ENCODE assay signal across 1 cellular context in the genomic region with DNA sequence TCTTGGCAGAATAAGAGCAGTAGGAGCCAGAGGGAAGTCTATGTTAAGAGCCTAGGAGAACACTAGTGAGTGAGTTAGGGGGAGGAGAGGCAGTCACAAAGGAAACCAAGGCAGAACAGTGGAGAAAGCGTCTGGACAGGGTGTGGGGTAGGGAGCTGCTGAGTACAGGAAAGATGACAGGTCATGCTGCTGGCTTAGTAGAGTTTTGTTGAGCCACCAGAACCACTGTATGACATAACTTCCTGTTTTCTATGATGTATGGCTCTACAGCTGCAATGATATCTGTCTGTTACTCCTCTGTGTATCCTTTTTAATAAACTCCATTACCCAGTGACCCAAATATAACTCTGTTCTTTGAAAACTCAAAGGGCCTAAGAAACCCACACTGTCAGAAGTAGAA.
TF ChIP-seq lines count a peak whose summit lies in the region.

No MANE protein-coding gene starts in this region.

TF ChIP-seq in HepG2, 621 proteins besides CTCF, POLR2A, EP300 and RAD21 (continued from another document):
- TF ChIP-seq, protein P1, sequence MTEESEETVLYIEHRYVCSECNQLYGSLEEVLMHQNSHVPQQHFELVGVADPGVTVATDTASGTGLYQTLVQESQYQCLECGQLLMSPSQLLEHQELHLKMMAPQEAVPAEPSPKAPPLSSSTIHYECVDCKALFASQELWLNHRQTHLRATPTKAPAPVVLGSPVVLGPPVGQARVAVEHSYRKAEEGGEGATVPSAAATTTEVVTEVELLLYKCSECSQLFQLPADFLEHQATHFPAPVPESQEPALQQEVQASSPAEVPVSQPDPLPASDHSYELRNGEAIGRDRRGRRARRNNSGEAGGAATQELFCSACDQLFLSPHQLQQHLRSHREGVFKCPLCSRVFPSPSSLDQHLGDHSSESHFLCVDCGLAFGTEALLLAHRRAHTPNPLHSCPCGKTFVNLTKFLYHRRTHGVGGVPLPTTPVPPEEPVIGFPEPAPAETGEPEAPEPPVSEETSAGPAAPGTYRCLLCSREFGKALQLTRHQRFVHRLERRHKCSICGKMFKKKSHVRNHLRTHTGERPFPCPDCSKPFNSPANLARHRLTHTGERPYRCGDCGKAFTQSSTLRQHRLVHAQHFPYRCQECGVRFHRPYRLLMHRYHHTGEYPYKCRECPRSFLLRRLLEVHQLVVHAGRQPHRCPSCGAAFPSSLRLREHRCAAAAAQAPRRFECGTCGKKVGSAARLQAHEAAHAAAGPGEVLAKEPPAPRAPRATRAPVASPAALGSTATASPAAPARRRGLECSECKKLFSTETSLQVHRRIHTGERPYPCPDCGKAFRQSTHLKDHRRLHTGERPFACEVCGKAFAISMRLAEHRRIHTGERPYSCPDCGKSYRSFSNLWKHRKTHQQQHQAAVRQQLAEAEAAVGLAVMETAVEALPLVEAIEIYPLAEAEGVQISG (CRISPR knock-in tag; IDR thresholded peaks at IDR 0.05), result no peak
- no peak for TF ChIP-seq ZNF260 (CRISPR knock-in tag; IDR thresholded peaks at IDR 0.05; ENCODE audit: borderline replicate concordance, low read depth)
- no peak for TF ChIP-seq HES4 (CRISPR knock-in tag; IDR thresholded peaks at IDR 0.05; ENCODE audit: borderline replicate concordance)
- no peak for TF ChIP-seq ZNF772 (CRISPR knock-in tag; IDR thresholded peaks at IDR 0.05)
- TF ChIP-seq, protein P2, sequence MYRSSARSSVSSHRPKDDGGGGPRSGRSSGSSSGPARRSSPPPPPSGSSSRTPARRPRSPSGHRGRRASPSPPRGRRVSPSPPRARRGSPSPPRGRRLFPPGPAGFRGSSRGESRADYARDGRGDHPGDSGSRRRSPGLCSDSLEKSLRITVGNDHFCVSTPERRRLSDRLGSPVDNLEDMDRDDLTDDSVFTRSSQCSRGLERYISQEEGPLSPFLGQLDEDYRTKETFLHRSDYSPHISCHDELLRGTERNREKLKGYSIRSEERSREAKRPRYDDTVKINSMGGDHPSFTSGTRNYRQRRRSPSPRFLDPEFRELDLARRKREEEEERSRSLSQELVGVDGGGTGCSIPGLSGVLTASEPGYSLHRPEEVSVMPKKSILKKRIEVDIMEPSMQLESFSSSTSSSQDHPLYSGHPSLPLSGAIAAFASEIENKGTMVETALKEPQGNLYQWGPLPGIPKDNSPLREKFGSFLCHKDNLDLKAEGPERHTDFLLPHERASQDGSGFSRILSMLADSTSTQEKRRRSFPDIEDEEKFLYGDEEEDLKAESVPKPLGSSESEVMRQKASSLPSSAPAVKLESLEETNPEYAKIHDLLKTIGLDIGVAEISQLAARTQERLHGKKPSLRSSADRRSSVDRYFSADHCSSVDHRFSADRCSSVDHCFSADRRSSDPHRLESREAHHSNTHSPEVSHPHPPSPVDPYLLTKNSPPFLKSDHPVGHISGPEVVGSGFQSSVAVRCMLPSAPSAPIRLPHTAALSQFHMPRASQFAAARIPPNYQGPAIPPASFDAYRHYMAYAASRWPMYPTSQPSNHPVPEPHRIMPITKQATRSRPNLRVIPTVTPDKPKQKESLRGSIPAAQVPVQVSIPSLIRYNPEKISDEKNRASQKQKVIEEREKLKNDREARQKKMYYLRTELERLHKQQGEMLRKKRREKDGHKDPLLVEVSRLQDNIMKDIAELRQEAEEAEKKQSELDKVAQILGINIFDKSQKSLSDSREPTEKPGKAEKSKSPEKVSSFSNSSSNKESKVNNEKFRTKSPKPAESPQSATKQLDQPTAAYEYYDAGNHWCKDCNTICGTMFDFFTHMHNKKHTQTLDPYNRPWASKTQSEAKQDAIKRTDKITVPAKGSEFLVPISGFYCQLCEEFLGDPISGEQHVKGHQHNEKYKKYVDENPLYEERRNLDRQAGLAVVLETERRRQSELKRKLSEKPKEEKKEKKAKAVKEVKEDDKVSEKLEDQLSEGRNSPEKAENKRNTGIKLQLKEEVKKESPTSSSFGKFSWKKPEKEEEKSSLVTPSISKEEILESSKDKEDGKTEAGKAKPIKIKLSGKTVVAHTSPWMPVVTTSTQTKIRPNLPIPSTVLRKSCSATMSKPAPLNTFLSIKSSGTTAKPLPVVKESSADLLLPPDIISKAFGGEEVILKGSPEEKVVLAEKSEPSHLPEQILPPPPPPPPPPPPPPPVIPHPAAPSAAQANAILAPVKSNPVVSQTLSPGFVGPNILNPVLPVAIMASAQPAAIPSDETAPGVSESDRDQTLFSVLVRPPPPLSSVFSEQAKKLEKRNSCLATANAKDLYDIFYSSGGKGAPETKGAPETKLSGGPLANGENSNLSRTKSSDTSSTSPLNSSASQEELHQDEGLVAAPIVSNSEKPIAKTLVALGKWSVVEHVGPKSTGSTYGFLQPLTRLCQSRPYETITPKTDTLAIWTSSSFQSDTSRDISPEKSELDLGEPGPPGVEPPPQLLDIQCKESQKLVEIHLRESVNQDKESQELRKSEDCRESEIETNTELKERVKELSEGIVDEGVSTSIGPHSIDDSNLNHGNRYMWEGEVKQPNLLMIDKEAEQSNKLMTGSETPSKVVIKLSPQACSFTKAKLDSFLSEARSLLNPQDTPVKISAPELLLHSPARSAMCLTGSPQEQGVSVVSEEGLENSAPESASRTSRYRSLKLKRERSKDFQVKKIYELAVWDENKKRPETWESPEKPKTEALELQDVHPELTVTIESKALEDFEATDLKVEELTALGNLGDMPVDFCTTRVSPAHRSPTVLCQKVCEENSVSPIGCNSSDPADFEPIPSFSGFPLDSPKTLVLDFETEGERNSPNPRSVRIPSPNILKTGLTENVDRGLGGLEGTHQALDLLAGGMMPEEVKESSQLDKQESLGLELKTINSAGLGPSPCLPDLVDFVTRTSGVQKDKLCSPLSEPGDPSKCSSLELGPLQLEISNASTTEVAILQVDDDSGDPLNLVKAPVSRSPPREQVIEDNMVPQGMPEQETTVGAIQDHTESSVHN (CRISPR knock-in tag; IDR thresholded peaks at IDR 0.05), result no peak
- no peak for TF ChIP-seq SETDB1 (CRISPR knock-in tag; IDR thresholded peaks at IDR 0.05; ENCODE audit: borderline replicate concordance)
- TF ChIP-seq NFRKB (IDR thresholded peaks at IDR 0.05), result no peak
- TF ChIP-seq ZBTB21 (CRISPR knock-in tag; IDR thresholded peaks at IDR 0.05), result no peak
- TF ChIP-seq HNRNPLL (IDR thresholded peaks at IDR 0.05; ENCODE audit: low read depth, low read length, poor library complexity, severe bottlenecking), result no peak
- no peak for TF ChIP-seq ZNF775 (CRISPR knock-in tag; IDR thresholded peaks at IDR 0.05; ENCODE audit: borderline replicate concordance)
- TF ChIP-seq, protein P3, sequence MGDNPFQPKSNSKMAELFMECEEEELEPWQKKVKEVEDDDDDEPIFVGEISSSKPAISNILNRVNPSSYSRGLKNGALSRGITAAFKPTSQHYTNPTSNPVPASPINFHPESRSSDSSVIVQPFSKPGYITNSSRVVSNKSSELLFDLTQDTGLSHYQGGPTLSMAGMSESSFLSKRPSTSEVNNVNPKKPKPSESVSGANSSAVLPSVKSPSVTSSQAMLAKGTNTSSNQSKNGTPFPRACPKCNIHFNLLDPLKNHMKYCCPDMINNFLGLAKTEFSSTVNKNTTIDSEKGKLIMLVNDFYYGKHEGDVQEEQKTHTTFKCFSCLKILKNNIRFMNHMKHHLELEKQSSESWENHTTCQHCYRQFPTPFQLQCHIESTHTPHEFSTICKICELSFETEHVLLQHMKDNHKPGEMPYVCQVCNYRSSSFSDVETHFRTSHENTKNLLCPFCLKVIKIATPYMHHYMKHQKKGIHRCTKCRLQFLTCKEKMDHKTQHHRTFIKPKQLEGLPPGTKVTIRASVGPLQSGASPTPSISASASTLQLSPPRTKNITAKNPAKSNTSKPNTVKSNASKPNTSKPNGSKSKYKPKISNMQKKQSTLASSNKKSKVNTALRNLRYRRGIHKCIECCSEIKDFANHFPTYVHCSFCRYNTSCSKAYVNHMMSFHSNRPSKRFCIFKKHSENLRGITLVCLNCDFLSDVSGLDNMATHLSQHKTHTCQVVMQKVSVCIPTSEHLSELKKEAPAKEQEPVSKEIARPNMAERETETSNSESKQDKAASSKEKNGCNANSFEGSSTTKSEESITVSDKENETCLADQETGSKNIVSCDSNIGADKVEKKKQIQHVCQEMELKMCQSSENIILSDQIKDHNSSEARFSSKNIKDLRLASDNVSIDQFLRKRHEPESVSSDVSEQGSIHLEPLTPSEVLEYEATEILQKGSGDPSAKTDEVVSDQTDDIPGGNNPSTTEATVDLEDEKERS (CRISPR knock-in tag; IDR thresholded peaks at IDR 0.05), result no peak
- TF ChIP-seq, protein P4, sequence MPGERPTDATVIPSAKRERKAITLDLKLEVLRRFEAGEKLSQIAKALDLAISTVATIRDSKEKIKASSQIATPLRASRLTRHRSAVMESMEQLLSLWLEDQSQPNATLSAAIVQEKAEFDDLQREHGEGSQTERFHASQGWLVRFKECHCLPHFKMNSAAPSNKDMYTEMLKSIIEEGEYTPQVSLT (CRISPR knock-in tag; IDR thresholded peaks at IDR 0.05; ENCODE audit: borderline replicate concordance, low read depth), result no peak
